ENCODE assay signal across 7 cellular contexts in the genomic region with DNA sequence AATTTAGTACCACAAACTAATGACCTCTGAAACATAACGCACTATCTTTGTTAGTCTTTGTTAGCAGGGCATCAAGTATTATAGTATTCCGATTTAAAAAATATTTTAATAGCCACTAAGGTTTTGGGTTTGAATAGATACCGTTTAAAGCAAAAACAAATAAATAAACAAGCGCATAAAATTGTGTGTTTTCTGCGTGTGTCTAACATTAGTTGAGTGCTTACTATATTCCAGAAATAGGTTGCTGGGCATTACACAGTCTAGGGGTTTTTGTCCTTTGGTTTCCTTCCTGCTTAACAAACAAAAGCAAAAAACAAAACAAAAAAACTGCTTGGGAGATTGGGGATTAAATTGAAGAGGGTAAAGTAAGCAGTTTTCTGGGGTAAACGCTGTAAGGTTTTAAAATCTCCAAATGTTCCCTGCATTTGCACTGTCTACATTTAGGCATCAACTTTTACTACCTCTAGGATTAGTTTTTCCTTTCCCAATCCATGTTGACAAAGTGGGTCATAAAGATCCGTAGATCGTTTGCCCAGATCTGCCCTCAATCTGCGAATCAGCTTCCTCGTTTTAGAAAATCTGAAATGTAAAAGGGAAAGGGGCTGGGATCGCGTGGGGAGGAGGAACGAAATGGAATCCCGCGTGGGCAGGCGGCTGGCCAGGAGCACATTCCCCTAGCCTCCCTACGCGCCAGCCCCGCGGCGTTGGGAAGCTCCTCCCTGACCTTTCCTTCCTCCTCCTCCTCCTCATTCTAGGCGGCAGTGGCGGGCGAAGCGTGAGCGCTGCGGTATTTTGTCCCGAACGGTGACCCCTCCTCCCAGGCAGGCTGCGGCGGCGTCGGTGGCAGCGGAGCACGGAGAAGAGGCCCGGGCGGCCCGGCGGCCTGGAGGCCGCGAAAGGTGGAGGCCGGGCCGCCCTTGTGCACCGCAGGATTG. TPM values are rescaled to one million over a fixed set of nuclear protein-coding genes. Genes with fewer than 3 reads are reported as not detected.
DNase-seq lines count a peak whose midpoint lies in the region; ATAC-seq, FAIRE-seq and TF ChIP-seq lines count a peak whose summit lies in the region.

A gene (plus strand): TSS at position 749 of the 935 bp plus-strand sequence. CDS start 382 bp downstream, outside the sequence.

- H3K9ac ChIP-seq in skeletal muscle tissue (ENCODE audit: low read depth in 1 of 3, low read length in 3 of 3): peak within 1 kb of the TSS; percentile 71 to 87 (median 73)

- ATAC-seq in GM18502 (IDR thresholded peaks at IDR 0.05; ENCODE audit: poor library complexity, unreplicated experiment) (peak; percentile 69), HG02840 (IDR thresholded peaks at IDR 0.05; ENCODE audit: low FRiP score, unreplicated experiment) (peak; percentile 58)

- DNase-seq in NCI-H1417 (lab: John Stamatoyannopoulos, UW) (peak; percentile 54 to 92 (median 87)), T-helper 1 cell (peak in 3 of 5 donors; percentile 1 to 48 (median 8)), bronchial epithelial cell (ENCODE audit: low read depth) (peak; percentile 49), inferior parietal cortex (ENCODE audit: extremely low spot score) (peak; percentile 79)

- H3K9me3 ChIP-seq in skeletal muscle tissue (ENCODE audit: control insufficient read depth in 3 of 3, low read length in 3 of 3): no peaks in the 10 kb centered on the region

- H3K36me3 ChIP-seq in bronchial epithelial cell (ENCODE audit: control insufficient read depth, insufficient read depth, low read length): no peaks in the 10 kb centered on the region
- H3K36me3 ChIP-seq in skeletal muscle tissue (ENCODE audit: control insufficient read depth in 3 of 3, insufficient read depth in 3 of 3, low read length in 3 of 3): no peaks in the 10 kb centered on the region

- peak within 1 kb of the TSS; percentile 70 for H3K27ac ChIP-seq in skeletal muscle tissue (ENCODE audit: low read depth, low read length)

- H3K27me3 ChIP-seq in bronchial epithelial cell (ENCODE audit: control insufficient read depth, insufficient read depth, low read length): no peaks in the 10 kb centered on the region
- H3K27me3 ChIP-seq in skeletal muscle tissue (ENCODE audit: control insufficient read depth in 3 of 3, insufficient read depth in 3 of 3, low read length in 3 of 3): no peaks in the 10 kb centered on the region

- no peak for FAIRE-seq in bronchial epithelial cell (lab: Jason Lieb, UNC)

- no peak for TF ChIP-seq CTCF in bronchial epithelial cell (IDR thresholded peaks at IDR 0.05; ENCODE audit: insufficient read depth, low read length, severe bottlenecking)

- H3K4me1 ChIP-seq in skeletal muscle tissue (ENCODE audit: control insufficient read depth in 3 of 3, insufficient read depth in 3 of 3, low read length in 3 of 3): peaks cover 11 to 20% (median 13%) of the 10 kb centered on the region in 3 donors

- H3K4me3 ChIP-seq in bronchial epithelial cell (ENCODE audit: low read depth, low read length): peak within 1 kb of the TSS; percentile 84
- peak within 1 kb of the TSS; percentile 82 to 94 (median 87) for H3K4me3 ChIP-seq in skeletal muscle tissue (ENCODE audit: low read length in 3 of 3)

RNA-seq across cellular contexts. Expression of the gene that starts here (rescaled TPM):
- total RNA-seq in bronchial epithelial cell: 29.1 and 32.9 TPM in 2 replicates
- total RNA-seq in skeletal muscle tissue: 37.6 TPM

Comparison
In these comparisons a context has a peak if more than half of its experiments do, and no peak if none do; other contexts are left out.
1. Peak in every context shown above with its lines: DNase-seq, ATAC-seq, H3K4me3 ChIP-seq and H3K27ac ChIP-seq.
2. DNase-seq: peak in every context shown above with its lines; median percentile 87 in NCI-H1417; 79 in inferior parietal cortex; 49 in bronchial epithelial cell; 8 in T-helper 1 cell.